Comparison of ENCODE assay signal across 1 cellular context in genomic region chr1:109531205-109531779, GRCh38.
TF ChIP-seq lines count a peak whose summit lies in the region.

No MANE protein-coding gene starts in this region.

TF ChIP-seq in SK-N-SH, 30 proteins besides CTCF, POLR2A, EP300 and RAD21:
- TF ChIP-seq IRF3 (IDR thresholded peaks at IDR 0.05; ENCODE audit: low read depth, low read length) (no peak), FOXJ3 (CRISPR knock-in tag; IDR thresholded peaks at IDR 0.05) (no peak), REST (IDR thresholded peaks at IDR 0.05; ENCODE audit: low read depth, low read length) (no peak), GABPA (IDR thresholded peaks at IDR 0.05; ENCODE audit: low read depth) (no peak), ZBTB33 (IDR thresholded peaks at IDR 0.05; ENCODE audit: borderline replicate concordance, low read depth) (no peak), USF2 (IDR thresholded peaks at IDR 0.05; ENCODE audit: borderline replicate concordance, low read depth, low read length) (no peak), FOSL2 (IDR thresholded peaks at IDR 0.05; ENCODE audit: borderline replicate concordance, low read depth) (no peak), EZH2phosphoT487 (IDR thresholded peaks at IDR 0.05; ENCODE audit: borderline replicate concordance, low read depth) (no peak), GATA2 (CRISPR knock-in tag; IDR thresholded peaks at IDR 0.05) (no peak), NRF1 (IDR thresholded peaks at IDR 0.05; ENCODE audit: low read depth, low read length) (no peak)
